22 cellular contexts compared by ENCODE assay signal in genomic region chr15:70628542-70628941, GRCh38.
"Had no signal": no experiment of that assay in that cellular context is flagged by ENCODE, and none has a peak within 500 bp of the region (broad histone marks: within the 10 kb centered on the region; RNA-seq: fewer than 3 reads in every experiment).

No MANE protein-coding gene starts in this region.

- ATAC-seq: effector memory CD8-positive, alpha-beta T cell; heart right ventricle; left cardiac atrium; natural killer cell treated with Interleukin-12 subunit alpha and Interleukin-12 subunit beta and Interleukin-15 and Interleukin-18, amount 100 ng/mL, for 72 hours; psoas muscle; stimulated activated naive CD8-positive, alpha-beta T cell treated with anti-CD3 and anti-CD28 coated beads, Interleukin-15, amount 100 ng/mL, for 72 hours; WTC11 had no signal

- DNase-seq: activated naive CD4-positive, alpha-beta T cell; activated naive CD8-positive, alpha-beta T cell treated with anti-CD3 and anti-CD28 coated beads for 36 hours; activated T-cell treated with anti-CD3 and anti-CD28 coated beads, Interleukin-2, amount 50 U/mL, for 24 hours; colonic mucosa; dorsolateral prefrontal cortex; effector memory CD8-positive, alpha-beta T cell; esophagus squamous epithelium; heart right ventricle; islet precursor cell; left cardiac atrium; ovary; psoas muscle; stimulated activated CD4-positive, alpha-beta T cell treated with anti-CD3 and anti-CD28 coated beads, Interleukin-12 subunit alpha, Interleukin-12 subunit beta, amount 100 ng/mL, for 4 hours; stimulated activated CD4-positive, alpha-beta T cell treated with anti-CD3 and anti-CD28 coated beads, Interleukin-4, amount 100 ng/mL, for 4 hours; stimulated activated naive CD8-positive, alpha-beta T cell treated with anti-CD3 and anti-CD28 coated beads, Interleukin-15, amount 100 ng/mL, for 72 hours; tibial artery had no signal

- H3K9me3 Mint-ChIP-seq: activated T-cell treated with anti-CD3 and anti-CD28 coated beads, Interleukin-2, amount 50 U/mL, for 24 hours; effector memory CD8-positive, alpha-beta T cell; natural killer cell treated with Interleukin-12 subunit alpha and Interleukin-12 subunit beta and Interleukin-15 and Interleukin-18, amount 100 ng/mL, for 72 hours had no signal

- H3K36me3 ChIP-seq: colonic mucosa, esophagus squamous epithelium, heart right ventricle, neutrophil, ovary, right atrium auricular region had no signal

- H3K27ac ChIP-seq: colonic mucosa, dorsolateral prefrontal cortex, esophagus squamous epithelium, heart right ventricle, neutrophil, ovary, psoas muscle, right atrium auricular region, tibial artery had no signal

- H3K4me3 ChIP-seq: colonic mucosa, dorsolateral prefrontal cortex, esophagus squamous epithelium, heart right ventricle, ovary, psoas muscle, right atrium auricular region, tibial artery had no signal

- H3K4me3 Mint-ChIP-seq: activated naive CD8-positive, alpha-beta T cell treated with anti-CD3 and anti-CD28 coated beads for 36 hours; activated T-cell treated with anti-CD3 and anti-CD28 coated beads, Interleukin-2, amount 50 U/mL, for 24 hours; effector memory CD8-positive, alpha-beta T cell; natural killer cell treated with Interleukin-12 subunit alpha and Interleukin-12 subunit beta and Interleukin-15 and Interleukin-18, amount 100 ng/mL, for 72 hours; stimulated activated naive CD8-positive, alpha-beta T cell treated with anti-CD3 and anti-CD28 coated beads, Interleukin-15, amount 100 ng/mL, for 72 hours; T-helper 2 cell treated with Interferon-gamma antibody and Interleukin-4, amounts not matched to agents 5 μg/mL and 100 μg/mL, for 36 hours; WTC11 had no signal

- H3K9me3 ChIP-seq: colonic mucosa, neutrophil, ovary, psoas muscle had no signal

- H3K36me3 Mint-ChIP-seq: activated naive CD8-positive, alpha-beta T cell treated with anti-CD3 and anti-CD28 coated beads for 36 hours; WTC11 had no signal

- H3K4me1 ChIP-seq: colonic mucosa, psoas muscle, tibial artery had no signal

- H3K27me3 ChIP-seq: colonic mucosa, heart right ventricle, neutrophil, ovary, right atrium auricular region, tibial artery had no signal

- H3K27ac Mint-ChIP-seq: activated naive CD8-positive, alpha-beta T cell treated with anti-CD3 and anti-CD28 coated beads for 36 hours; activated T-cell treated with anti-CD3 and anti-CD28 coated beads, Interleukin-2, amount 50 U/mL, for 24 hours; activated T-helper 2 cell treated with anti-CD3 and anti-CD28 coated beads, Interferon-gamma antibody, Interleukin-2, Interleukin-4, amounts not matched to agents 10 μg/mL and 5 μg/mL and 100 μg/mL, durations not matched to agents 14 hours and 24 hours and 36 hours; natural killer cell treated with Interleukin-12 subunit alpha and Interleukin-12 subunit beta and Interleukin-15 and Interleukin-18, amount 100 ng/mL, for 72 hours; stimulated activated naive CD8-positive, alpha-beta T cell treated with anti-CD3 and anti-CD28 coated beads, Interleukin-15, amount 100 ng/mL, for 72 hours; T-helper 2 cell treated with Interferon-gamma antibody and Interleukin-4, amounts not matched to agents 5 μg/mL and 100 μg/mL, for 36 hours; WTC11 had no signal
